In the genomic region with DNA sequence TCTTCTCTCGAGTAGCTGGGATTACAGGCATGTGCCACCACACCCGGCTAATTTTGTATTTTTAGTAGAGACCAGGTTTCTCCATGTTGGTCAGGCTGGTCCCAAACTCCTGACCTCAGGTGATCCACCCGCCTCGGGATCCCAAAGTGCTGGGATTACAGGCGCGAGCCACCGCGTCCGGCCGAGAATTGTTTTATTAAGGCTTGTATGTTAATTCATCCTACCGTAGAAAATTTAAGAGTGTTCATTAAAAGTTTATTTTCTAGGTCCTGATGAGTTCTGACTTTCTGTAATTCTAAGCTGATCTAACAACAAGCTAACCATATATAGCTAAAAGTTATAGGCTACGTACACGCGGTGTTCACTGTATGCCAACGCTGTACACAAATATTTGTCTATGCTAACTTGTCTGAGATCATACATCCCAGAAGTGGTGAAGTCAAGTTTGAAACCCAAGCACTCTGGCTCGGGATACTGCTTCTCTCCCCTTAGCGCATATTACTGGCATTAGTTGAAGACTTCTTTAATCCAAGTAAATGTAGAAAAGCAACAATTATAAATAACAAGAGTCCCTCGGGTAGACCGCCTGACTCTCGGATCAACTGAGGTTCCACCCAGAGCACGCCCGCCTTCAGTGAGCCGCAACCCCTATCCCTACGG, we compare ENCODE assay signal across 8 cellular contexts. TPM values are rescaled to one million over a fixed set of nuclear protein-coding genes. Genes with fewer than 3 reads are reported as not detected.
DNase-seq lines count a peak whose midpoint lies in the region; ATAC-seq and TF ChIP-seq lines count a peak whose summit lies in the region.

No MANE protein-coding gene starts in this region.

- peaks cover 29% of the 10 kb centered on the region for H3K79me2 ChIP-seq in mesendoderm (ENCODE audit: control insufficient read depth, insufficient read depth, low read length)

- peaks cover 15% of the 10 kb centered on the region for H3K79me1 ChIP-seq in mesendoderm (ENCODE audit: low read length)

- H2BK15ac ChIP-seq in mesendoderm (replicated peaks; ENCODE audit: low read depth): no peak overlapping the region

- peak overlapping the region; percentile 53 for H3K4me2 ChIP-seq in mesendoderm (ENCODE audit: low read length)

- no peak overlapping the region for H3K23ac ChIP-seq in mesendoderm (ENCODE audit: low read length)

- peak overlapping the region; percentile 84 for H4K5ac ChIP-seq in mesendoderm (ENCODE audit: low read length)

- peaks cover 0 to 5% (median 0%) of the 10 kb centered on the region in 3 donors for H3K27me3 Mint-ChIP-seq in CD14-positive monocyte (ENCODE audit: low read depth in 3 of 3)

- H3K9me3 ChIP-seq in Panc1 (ENCODE audit: control insufficient read depth, insufficient read depth, low read depth, low read length) (no peaks in the 10 kb centered on the region), duodenal mucosa (ENCODE audit: control insufficient read depth in 1 of 2, low read length in 2 of 2) (no peaks in the 10 kb centered on the region), uterus (no peaks in the 10 kb centered on the region)

- POLR2A ChIA-PET in Panc1 (lab: Charles Lee): no interaction called here

- H3K27ac Mint-ChIP-seq in CD14-positive monocyte: peak overlapping the region; percentile 85 to 97 (median 92)

- H3K18ac ChIP-seq in mesendoderm (ENCODE audit: low read length): peak overlapping the region; percentile 32

- H3K9me3 Mint-ChIP-seq in CD14-positive monocyte: no peaks in the 10 kb centered on the region

- no peak for DNase-seq in CD14-positive monocyte (ENCODE audit: low spot score)
- DNase-seq in Panc1 (ENCODE audit: low read depth, low spot score): peak; percentile 75
- no peak for DNase-seq in mesendoderm
- peak in 1 of 2 donors; percentile 21 for DNase-seq in uterus
- no peak for DNase-seq in activated CD8-positive, alpha-beta memory T cell treated with anti-CD3 and anti-CD28 coated beads for 24 hours

- H3K27ac ChIP-seq in Panc1 (ENCODE audit: low read length) (peak overlapping the region; percentile 97), duodenal mucosa (ENCODE audit: low read depth, low read length) (peak overlapping the region; percentile 76), mesendoderm (ENCODE audit: low read depth, low read length) (no peak overlapping the region), uterus (peak overlapping the region; percentile 87 to 88)

- peaks cover 5 to 21% of the 10 kb centered on the region in 2 donors for H3K36me3 Mint-ChIP-seq in CD14-positive monocyte

- no peaks in the 10 kb centered on the region for H3K27me3 ChIP-seq in Panc1 (ENCODE audit: control insufficient read depth, insufficient read depth, low read length)
- no peaks in the 10 kb centered on the region for H3K27me3 ChIP-seq in duodenal mucosa (ENCODE audit: control insufficient read depth in 1 of 2, insufficient read depth in 2 of 2, low read length in 2 of 2)
- no peaks in the 10 kb centered on the region for H3K27me3 ChIP-seq in mesendoderm (ENCODE audit: insufficient read depth, low read length, poor library complexity)
- H3K27me3 ChIP-seq in uterus: no peaks in the 10 kb centered on the region

- ATAC-seq in GM19328 (IDR thresholded peaks at IDR 0.05; ENCODE audit: unreplicated experiment) (peak; percentile 37), HG03280 (IDR thresholded peaks at IDR 0.05; ENCODE audit: unreplicated experiment) (peak; percentile 36), Panc1 (peak; percentile 82)

- H3K4me3 ChIP-seq in Panc1 (ENCODE audit: low read depth in 2 of 2, low read length in 2 of 2) (peak overlapping the region; percentile 75 to 90), duodenal mucosa (ENCODE audit: low read depth in 1 of 2, low read length in 2 of 2) (peak overlapping the region; percentile 89 to 100), mesendoderm (ENCODE audit: low read length) (peak overlapping the region; percentile 41), uterus (peak overlapping the region; percentile 91 to 95)

- peak overlapping the region; percentile 96 to 98 for H3K9ac ChIP-seq in duodenal mucosa (ENCODE audit: low read depth in 1 of 2, low read length in 2 of 2)
- peak overlapping the region; percentile 72 for H3K9ac ChIP-seq in mesendoderm (ENCODE audit: low read length)

- H3K36me3 ChIP-seq in Panc1 (ENCODE audit: control insufficient read depth, insufficient read depth, low read length) (no peaks in the 10 kb centered on the region), duodenal mucosa (ENCODE audit: control insufficient read depth in 1 of 2, insufficient read depth in 2 of 2, low read length in 2 of 2) (peaks cover 0 to 7% of the 10 kb centered on the region in 2 donors), mesendoderm (ENCODE audit: control insufficient read depth, insufficient read depth, low read length) (no peaks in the 10 kb centered on the region), uterus (no peaks in the 10 kb centered on the region)

- no peak overlapping the region for H2AK5ac ChIP-seq in mesendoderm (ENCODE audit: low read length)

- in situ Hi-C loops in Panc1 (cut with HindIII; ENCODE audit: low pct_unique_long_range_greater_than_20kb, low sequenced_read_pairs): no loop called here

- TF ChIP-seq CTCF in CD14-positive monocyte (IDR thresholded peaks at IDR 0.05): no peak
- TF ChIP-seq CTCF in Panc1 (IDR thresholded peaks at IDR 0.05): no peak
- no peak for TF ChIP-seq CTCF in uterus (IDR thresholded peaks at IDR 0.05)

- peak overlapping the region; percentile 25 for H3K4ac ChIP-seq in mesendoderm (ENCODE audit: low read depth, low read length)

- peak overlapping the region; percentile 93 for H3K56ac ChIP-seq in mesendoderm (ENCODE audit: low read length)

- no peak for TF ChIP-seq POLR2A in uterus (IDR thresholded peaks at IDR 0.05)

- no CpG with 5 or more reads among the region's 24 CpGs for whole genome bisulfite sequencing in mesendoderm (ENCODE audit: extremely low coverage, insufficient coverage, low lambda C conversion rate)

- H4K8ac ChIP-seq in mesendoderm (ENCODE audit: low read depth, low read length): peak overlapping the region; percentile 69

- peaks cover 20% of the 10 kb centered on the region for H3K4me1 Mint-ChIP-seq in CD14-positive monocyte

- no peak overlapping the region for H2BK5ac ChIP-seq in mesendoderm (ENCODE audit: low read length)

- intact Hi-C loops in CD14-positive monocyte (cut with micrococcal nuclease) (no loop called here), Panc1 (cut with micrococcal nuclease; ENCODE audit: unreplicated experiment) (loop anchor here (10.0 kb wide), 1 partner anchor 375 kb away; the partner anchor contains the start of gene BMAL2), uterus (cut with DNase I; ENCODE audit: low total_unique reads) (no loop called here)

- H3K4me3 Mint-ChIP-seq in CD14-positive monocyte: peak overlapping the region; percentile 99 to 100

- H3K4me1 ChIP-seq in Panc1 (ENCODE audit: control insufficient read depth, insufficient read depth, low read length) (peaks cover 6% of the 10 kb centered on the region), duodenal mucosa (ENCODE audit: control insufficient read depth in 1 of 2, insufficient read depth in 2 of 2, low read length in 2 of 2) (peaks cover 10 to 11% of the 10 kb centered on the region in 2 donors), mesendoderm (ENCODE audit: control insufficient read depth, low read depth, low read length) (peaks cover 4% of the 10 kb centered on the region), uterus (peaks cover 0 to 7% of the 10 kb centered on the region in 2 donors)

- no peak overlapping the region for H2BK120ac ChIP-seq in mesendoderm (ENCODE audit: low read depth, low read length)

- CTCF ChIA-PET in Panc1 (lab: Charles Lee): no interaction called here

- TSS peak; percentile 92 for BruUV-seq in Panc1 (replicated peaks; lab: Mats Ljungman, UMichigan)

RNA-seq across cellular contexts. Expression of gene MRPS35, which starts 0.6 kb away (rescaled TPM):
- 10 to 100 TPM; 46.1 to 51.8 TPM for polyA plus RNA-seq in CD14-positive monocyte
- total RNA-seq in Panc1 (2021; ENCODE audit: unreplicated experiment) (63.9 TPM), uterus (10 to 100 TPM; 40.9 to 66.9 (median 55.9) TPM)
- 86.4 TPM for polyA plus RNA-seq in Panc1 (2012; ENCODE audit: insufficient read length)
- polyA plus RNA-seq in mesendoderm (2013, experiment 1 of 2): 66.3 TPM
- 69.8 TPM for polyA plus RNA-seq in mesendoderm (2013, experiment 2 of 2)

RNA-seq across cellular contexts. Expression of gene REP15, which starts 13.8 kb away (rescaled TPM):
- polyA plus RNA-seq in CD14-positive monocyte: not detected
- total RNA-seq in Panc1 (2021; ENCODE audit: unreplicated experiment) (1.9 TPM), uterus (1 to 10 TPM in 2 of 4 donors, under 1 TPM in 1, not detected in 1; 0.29 to 1.9 (median 1.4) TPM)
- not detected for polyA plus RNA-seq in Panc1 (2012; ENCODE audit: insufficient read length)
- polyA plus RNA-seq in mesendoderm (2013, experiment 1 of 2): 0.95 TPM
- 1.0 TPM for polyA plus RNA-seq in mesendoderm (2013, experiment 2 of 2)

Comparison
In these comparisons a context has a peak if more than half of its experiments do, and no peak if none do; other contexts are left out.
1. H3K4me3 ChIP-seq: peak in every context shown above with its lines; median percentile 94 in duodenal mucosa; 93 in uterus; 82 in Panc1; 41 in mesendoderm.